8 cellular contexts compared by ENCODE assay signal in the genomic region with DNA sequence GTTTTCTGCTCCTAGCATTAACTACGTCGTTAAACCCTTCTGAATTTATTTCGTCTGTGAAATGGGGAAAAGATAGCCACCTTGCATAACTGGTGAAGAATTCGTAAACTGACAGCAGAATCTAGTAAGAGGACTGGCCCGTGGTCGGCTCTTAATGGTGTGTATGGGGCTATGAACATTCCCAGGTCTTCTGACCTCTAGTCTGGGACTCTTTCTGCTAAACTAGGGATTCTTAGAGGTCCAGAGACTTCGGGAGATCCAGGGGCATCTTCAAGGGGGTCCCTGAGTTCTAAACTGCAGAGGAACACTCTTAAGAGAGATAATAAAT.
DNase-seq lines count a peak whose midpoint lies in the region; ATAC-seq and TF ChIP-seq lines count a peak whose summit lies in the region.

No MANE protein-coding gene starts in this region.

- POLR2A ChIA-PET in HEK293T (lab: Yijun Ruan, JAX), result interaction anchor here (1.0 kb wide), 2 partner anchors 12 to 18 kb away, joined by 3 read pairs; no protein-coding TSS in a partner anchor
- POLR2A ChIA-PET in activated CD8-positive, alpha-beta T cell treated with anti-CD3 and anti-CD28 coated beads, Interleukin-2, amount 10 ng/mL, durations not matched to agents 7 days and 5 days (lab: Charles Lee), result no interaction called here

- peaks cover 18% of the 10 kb centered on the region for H3K27me3 Mint-ChIP-seq in activated CD8-positive, alpha-beta T cell treated with anti-CD3 and anti-CD28 coated beads, Interleukin-2, amount 10 ng/mL, durations not matched to agents 7 days and 5 days (ENCODE audit: low read depth)

- CTCF ChIA-PET in HEK293T (lab: Yijun Ruan, JAX), result no interaction called here
- CTCF ChIA-PET in activated CD8-positive, alpha-beta T cell treated with anti-CD3 and anti-CD28 coated beads, Interleukin-2, amount 10 ng/mL, durations not matched to agents 7 days and 5 days (lab: Charles Lee), result interaction anchor here (1.0 kb wide), 1 partner anchor 49 kb away, joined by 3 read pairs; no protein-coding TSS in a partner anchor

- H3K79me2 ChIP-seq in hepatocyte (no peaks in the 10 kb centered on the region), smooth muscle cell (ENCODE audit: low read depth) (no peaks in the 10 kb centered on the region)

- no peaks in the 10 kb centered on the region for H3K9me3 Mint-ChIP-seq in activated CD8-positive, alpha-beta T cell treated with anti-CD3 and anti-CD28 coated beads, Interleukin-2, amount 10 ng/mL, durations not matched to agents 7 days and 5 days (ENCODE audit: insufficient read depth)

- peak overlapping the region; percentile 87 for H3K9ac ChIP-seq in smooth muscle cell (ENCODE audit: low read depth)

- peaks cover 14% of the 10 kb centered on the region for H3K4me1 Mint-ChIP-seq in activated CD8-positive, alpha-beta T cell treated with anti-CD3 and anti-CD28 coated beads, Interleukin-2, amount 10 ng/mL, durations not matched to agents 7 days and 5 days (ENCODE audit: low read depth)

- H3K4me2 ChIP-seq in hepatocyte (peak overlapping the region; percentile 73), smooth muscle cell (peak overlapping the region; percentile 83)

- no peaks in the 10 kb centered on the region for H3K36me3 Mint-ChIP-seq in activated CD8-positive, alpha-beta T cell treated with anti-CD3 and anti-CD28 coated beads, Interleukin-2, amount 10 ng/mL, durations not matched to agents 7 days and 5 days (ENCODE audit: low read depth)

- ATAC-seq in activated CD8-positive, alpha-beta T cell treated with anti-CD3 and anti-CD28 coated beads, Interleukin-2, amount 10 ng/mL, durations not matched to agents 7 days and 5 days, result no peak

- H2AFZ ChIP-seq in hepatocyte (peak overlapping the region; percentile 49), smooth muscle cell (ENCODE audit: low read depth) (peak overlapping the region; percentile 88)

- peak overlapping the region; percentile 85 for H3K4me3 Mint-ChIP-seq in activated CD8-positive, alpha-beta T cell treated with anti-CD3 and anti-CD28 coated beads, Interleukin-2, amount 10 ng/mL, durations not matched to agents 7 days and 5 days

- H3K27me3 ChIP-seq in hepatocyte (no peaks in the 10 kb centered on the region), smooth muscle cell (ENCODE audit: low read depth) (no peaks in the 10 kb centered on the region)

- WGBS in hepatocyte (ENCODE audit: low lambda C conversion rate, missing lambda C conversion rate), result 4% methylated on average over 7 of the region's 7 CpGs
- 13% methylated on average over 7 of the region's 7 CpGs for WGBS in smooth muscle cell (ENCODE audit: low lambda C conversion rate)

- no peak overlapping the region for H3K27ac Mint-ChIP-seq in activated CD8-positive, alpha-beta T cell treated with anti-CD3 and anti-CD28 coated beads, Interleukin-2, amount 10 ng/mL, durations not matched to agents 7 days and 5 days

- no peaks in the 10 kb centered on the region for H3K9me3 ChIP-seq in hepatocyte (ENCODE audit: low read depth)
- H3K9me3 ChIP-seq in smooth muscle cell (replicated peaks; ENCODE audit: low read depth), result no peaks in the 10 kb centered on the region

- H3K4me1 ChIP-seq in hepatocyte (ENCODE audit: insufficient read depth) (peaks cover 14% of the 10 kb centered on the region), smooth muscle cell (ENCODE audit: low read depth) (peaks cover 13% of the 10 kb centered on the region)

- peak; percentile 10 for DNase-seq in HEK293T (ENCODE audit: extremely low spot score)
- no peak for DNase-seq in activated CD8-positive, alpha-beta T cell treated with anti-CD3 and anti-CD28 coated beads, Interleukin-2, amount 10 ng/mL, durations not matched to agents 7 days and 5 days
- peak; percentile 23 for DNase-seq in hepatocyte (ENCODE audit: low spot score)
- DNase-seq in smooth muscle cell (lab: John Stamatoyannopoulos, UW; ENCODE audit: unreplicated experiment), result no peak
- DNase-seq in NK-92 (lab: John Stamatoyannopoulos, UW; ENCODE audit: unreplicated experiment), result no peak
- no peak for DNase-seq in NCI-H2196 (lab: John Stamatoyannopoulos, UW; ENCODE audit: unreplicated experiment)
- DNase-seq in NK-92 treated with Interleukin-12 subunit alpha and Interleukin-12 subunit beta, amount 100 ng/mL, for 24 hours (lab: John Stamatoyannopoulos, UW), result no peak
- no peak for DNase-seq in D341Med (ENCODE audit: low spot score)

- peak overlapping the region; percentile 87 for H3K27ac ChIP-seq in hepatocyte
- peak overlapping the region; percentile 67 for H3K27ac ChIP-seq in smooth muscle cell (ENCODE audit: low read depth)

- H3K4me3 ChIP-seq in hepatocyte (peak overlapping the region; percentile 22), smooth muscle cell (peak overlapping the region; percentile 57)

- H4K20me1 ChIP-seq in hepatocyte (ENCODE audit: insufficient read depth, poor library complexity, severe bottlenecking) (no peaks in the 10 kb centered on the region), smooth muscle cell (ENCODE audit: low read depth) (no peaks in the 10 kb centered on the region)

- peaks cover 7% of the 10 kb centered on the region for H3F3A ChIP-seq in smooth muscle cell (ENCODE audit: low read depth)

- no peaks in the 10 kb centered on the region for H3K9me2 ChIP-seq in hepatocyte (replicated peaks; ENCODE audit: insufficient read depth)

- H3K36me3 ChIP-seq in hepatocyte (replicated peaks; ENCODE audit: insufficient read depth, low read depth), result no peaks in the 10 kb centered on the region
- H3K36me3 ChIP-seq in smooth muscle cell (ENCODE audit: low read depth), result no peaks in the 10 kb centered on the region

- TF ChIP-seq CTCF in hepatocyte (IDR thresholded peaks at IDR 0.05; ENCODE audit: poor library complexity) (no peak), smooth muscle cell (IDR thresholded peaks at IDR 0.05; ENCODE audit: borderline replicate concordance, insufficient read depth, poor library complexity, severe bottlenecking) (no peak)

TF ChIP-seq in HEK293T, 16 proteins besides CTCF, POLR2A, EP300 and RAD21:
- TF ChIP-seq, protein P1, sequence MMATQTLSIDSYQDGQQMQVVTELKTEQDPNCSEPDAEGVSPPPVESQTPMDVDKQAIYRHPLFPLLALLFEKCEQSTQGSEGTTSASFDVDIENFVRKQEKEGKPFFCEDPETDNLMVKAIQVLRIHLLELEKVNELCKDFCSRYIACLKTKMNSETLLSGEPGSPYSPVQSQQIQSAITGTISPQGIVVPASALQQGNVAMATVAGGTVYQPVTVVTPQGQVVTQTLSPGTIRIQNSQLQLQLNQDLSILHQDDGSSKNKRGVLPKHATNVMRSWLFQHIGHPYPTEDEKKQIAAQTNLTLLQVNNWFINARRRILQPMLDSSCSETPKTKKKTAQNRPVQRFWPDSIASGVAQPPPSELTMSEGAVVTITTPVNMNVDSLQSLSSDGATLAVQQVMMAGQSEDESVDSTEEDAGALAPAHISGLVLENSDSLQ (IDR thresholded peaks at IDR 0.05), result no peak
- 0 out of 2 replicates have a peak, but pooled peaks have one; percentile 5 for TF ChIP-seq L3MBTL2 (conservative IDR thresholded peaks at IDR 0.05)

Comparison
In these comparisons a context has a peak if more than half of its experiments do, and no peak if none do; other contexts are left out.
1. DNase-seq: peak in HEK293T (single experiment) and hepatocyte (single experiment); none in activated CD8-positive, alpha-beta T cell treated with anti-CD3 and anti-CD28 coated beads, Interleukin-2, amount 10 ng/mL, durations not matched to agents 7 days and 5 days (single experiment), smooth muscle cell (single experiment), NK-92 (single experiment), NCI-H2196 (single experiment), NK-92 treated with Interleukin-12 subunit alpha and Interleukin-12 subunit beta, amount 100 ng/mL, for 24 hours (single experiment) and D341Med (single experiment).